Comparison of ENCODE assay signal across 8 cellular contexts in genomic region chr2:142877265-142877756, GRCh38. TPM values are rescaled to one million over a fixed set of nuclear protein-coding genes. Genes with fewer than 3 reads are reported as not detected.
A peak's percentile ranks its signal among the peaks of the same experiment; 100 is the strongest.
DNase-seq lines count a peak whose midpoint lies in the region; ATAC-seq and TF ChIP-seq lines count a peak whose summit lies in the region.

TSS of gene KYNU (plus strand) at chr2:142877664. CDS start at chr2:142885368, 7,704 bp downstream.

- H3K4me3 ChIP-seq in epithelial cell of proximal tubule (ENCODE audit: low read depth, low read length): peak within 1 kb of the TSS; percentile 44

- ATAC-seq in GM21367 (IDR thresholded peaks at IDR 0.05; ENCODE audit: unreplicated experiment): peak; percentile 50
- peak; percentile 75 for ATAC-seq in HG03521 (IDR thresholded peaks at IDR 0.05; ENCODE audit: unreplicated experiment)

- TF ChIP-seq CTCF in epithelial cell of proximal tubule (conservative IDR thresholded peaks at IDR 0.05; ENCODE audit: low read depth, low read length): peak; percentile 25

- peak; percentile 85 for DNase-seq in CD1c-positive myeloid dendritic cell (ENCODE audit: extremely low spot score)
- DNase-seq in epithelial cell of proximal tubule (ENCODE audit: low read depth): no peak
- no peak for DNase-seq in activated CD4-positive, alpha-beta T cell treated with anti-CD3 and anti-CD28 coated beads, Interleukin-2, amount 50 U/mL, for 1 hour
- no peak for DNase-seq in HT-29 (ENCODE audit: low spot score)
- DNase-seq in DMS114 treated with DMSO at 0.1 percent for 48 hours (lab: John Stamatoyannopoulos, UW; ENCODE audit: unreplicated experiment): no peak
- no peak for DNase-seq in activated CD8-positive, alpha-beta memory T cell treated with anti-CD3 and anti-CD28 coated beads, Interleukin-2, amount 50 U/mL, for 48 hours

RNA-seq across cellular contexts. Expression of gene KYNU, which starts in this region (rescaled TPM):
- 1.3 and 2.0 TPM in 2 replicates for total RNA-seq in epithelial cell of proximal tubule
- 1.1 and 1.2 TPM in 2 replicates for total RNA-seq in HT-29 (2014; rRNA removed; shearing (Covaris generic))
